In genomic region chr6:2988076-2988425, GRCh38 we compare ENCODE assay signal across 8 cellular contexts. TPM values are rescaled to one million over a fixed set of nuclear protein-coding genes. Genes with fewer than 3 reads are reported as not detected.
DNase-seq lines count a peak whose midpoint lies in the region; ATAC-seq and TF ChIP-seq lines count a peak whose summit lies in the region.

No MANE protein-coding gene starts in this region.

- TF ChIP-seq RAD21 in SK-N-SH (IDR thresholded peaks at IDR 0.05; ENCODE audit: low read length) = no peak

- H4K20me1 ChIP-seq in GM23248 (ENCODE audit: insufficient read depth) = no peaks in the 10 kb centered on the region
- no peaks in the 10 kb centered on the region for H4K20me1 ChIP-seq in SK-N-SH (ENCODE audit: insufficient read depth)
- no peaks in the 10 kb centered on the region for H4K20me1 ChIP-seq in fibroblast of lung (ENCODE audit: control insufficient read depth, extremely low read depth, insufficient read depth, low read length)

- no peak for TF ChIP-seq POLR2A in gastrocnemius medialis (IDR thresholded peaks at IDR 0.05)

- peaks cover 4% of the 10 kb centered on the region for H3K79me2 ChIP-seq in GM23248 (ENCODE audit: insufficient read depth)
- H3K79me2 ChIP-seq in SK-N-SH (ENCODE audit: insufficient read depth) = peaks cover 5% of the 10 kb centered on the region; the same call in 1 of the 2 replicates
- H3K79me2 ChIP-seq in fibroblast of lung (ENCODE audit: control insufficient read depth, insufficient read depth, low read length) = no peaks in the 10 kb centered on the region

- H3K4me1 ChIP-seq in GM23248 (ENCODE audit: insufficient read depth) (peaks cover 24% of the 10 kb centered on the region), SK-N-SH (ENCODE audit: control insufficient read depth in 1 of 2, insufficient read depth in 2 of 2, low read depth in 1 of 2, low read length in 1 of 2) (peaks cover 18 to 19% of the 10 kb centered on the region in 2 experiments), fibroblast of lung (ENCODE audit: control insufficient read depth, extremely low read depth, insufficient read depth, low read length) (peaks cover 10% of the 10 kb centered on the region), gastrocnemius medialis (peaks cover 7 to 19% of the 10 kb centered on the region in 2 donors)

- DNase-seq in GM23248 (no peak), SK-N-SH (no peak), fibroblast of lung (ENCODE audit: low read depth in 2 of 2) (no peak), gastrocnemius medialis (no peak), NCI-H187 (lab: John Stamatoyannopoulos, UW) (no peak)
- DNase-seq in stimulated activated CD4-positive, alpha-beta T cell treated with anti-CD3 and anti-CD28 coated beads, Interleukin-4, amount 100 ng/mL, for 1 hour = no peak

- POLR2A ChIA-PET in SK-N-SH (lab: Yijun Ruan, JAX) = interaction anchor here (1.0 to 4.5 kb wide), 8 partner anchors 9 to 222 kb away, joined by 3 to 38 read pairs (median 10); partner anchors contain the start of genes RIPK1, SERPINB6 and WRNIP1

- H3K9me3 ChIP-seq in GM23248 (ENCODE audit: low read depth) (no peaks in the 10 kb centered on the region), SK-N-SH (no peaks in the 10 kb centered on the region), fibroblast of lung (ENCODE audit: control insufficient read depth, insufficient read depth, low read depth, low read length) (no peaks in the 10 kb centered on the region), gastrocnemius medialis (no peaks in the 10 kb centered on the region)

- in situ Hi-C loops in GM23248 (cut with MboI) = no loop called here
- in situ Hi-C loops in gastrocnemius medialis (cut with MboI; ENCODE audit: low sequenced_read_pairs in 4 of 4) = loop anchor here in 2 of 4 donors (5.0 to 25.0 kb wide), 2 partner anchors 36 to 274 kb away; partner anchors contain the start of gene PSMG4 (in 1 of the 2)

- no peaks in the 10 kb centered on the region for H3K36me3 ChIP-seq in GM23248 (ENCODE audit: low read depth)
- H3K36me3 ChIP-seq in SK-N-SH (replicated peaks in 1 of 2; ENCODE audit: control insufficient read depth in 1 of 2, insufficient read depth in 2 of 2, low read length in 1 of 2) = no peaks in the 10 kb centered on the region
- no peaks in the 10 kb centered on the region for H3K36me3 ChIP-seq in fibroblast of lung (ENCODE audit: control insufficient read depth, insufficient read depth, low read length)
- no peaks in the 10 kb centered on the region for H3K36me3 ChIP-seq in gastrocnemius medialis

- H3K9ac ChIP-seq in GM23248 (peak overlapping the region; percentile 97), SK-N-SH (peak overlapping the region; percentile 98), fibroblast of lung (ENCODE audit: insufficient read depth, low read length) (peak overlapping the region; percentile 89)

- H3K4me2 ChIP-seq in GM23248 (ENCODE audit: unreplicated experiment) = peak overlapping the region; percentile 92
- peak overlapping the region; percentile 90 for H3K4me2 ChIP-seq in SK-N-SH
- H3K4me2 ChIP-seq in fibroblast of lung (ENCODE audit: extremely low read depth, insufficient read depth, low read length) = peak overlapping the region; percentile 87

- H2AFZ ChIP-seq in GM23248 (peak overlapping the region; percentile 86), SK-N-SH (ENCODE audit: low read depth) (peak overlapping the region; percentile 86; the same call in 1 of the 2 replicates), fibroblast of lung (ENCODE audit: low read length) (peak overlapping the region; percentile 57)

- H3K9me2 ChIP-seq in GM23248 (ENCODE audit: insufficient read depth) = no peaks in the 10 kb centered on the region
- H3K9me2 ChIP-seq in SK-N-SH = no peaks in the 10 kb centered on the region

- no peaks in the 10 kb centered on the region for H3K27me3 ChIP-seq in GM23248 (replicated peaks; ENCODE audit: insufficient read depth)
- no peaks in the 10 kb centered on the region for H3K27me3 ChIP-seq in SK-N-SH (ENCODE audit: insufficient read depth)
- no peaks in the 10 kb centered on the region for H3K27me3 ChIP-seq in fibroblast of lung (ENCODE audit: control insufficient read depth, insufficient read depth, low read length)
- no peaks in the 10 kb centered on the region for H3K27me3 ChIP-seq in gastrocnemius medialis

- intact Hi-C loops in gastrocnemius medialis (cut with DNase I; ENCODE audit: low total_unique reads) = loop anchor here (1.0 to 5.0 kb wide), 4 partner anchors 17 to 221 kb away; partner anchors contain the start of genes SERPINB6 and WRNIP1

- CTCF ChIA-PET in SK-N-SH (lab: Yijun Ruan, JAX) = interaction anchor here (0.9 to 5.1 kb wide), 20 partner anchors 10 to 250 kb away, joined by 3 to 88 read pairs (median 4); partner anchors contain the start of gene SERPINB6

- WGBS in GM23248 (ENCODE audit: low coverage in 1 of 2, low lambda C conversion rate in 2 of 2, missing lambda C conversion rate in 2 of 2), 2 experiments = 15% methylated on average over 3 of the region's 3 CpGs
- 24% methylated on average over 3 of the region's 3 CpGs for WGBS in SK-N-SH (ENCODE audit: low lambda C conversion rate)

- no peak for TF ChIP-seq CTCF in SK-N-SH (IDR thresholded peaks at IDR 0.05)
- TF ChIP-seq CTCF in fibroblast of lung (conservative IDR thresholded peaks at IDR 0.05 in 1 of 2, IDR thresholded peaks at IDR 0.05 in 1 of 2; ENCODE audit: low read depth in 1 of 2, low read length in 2 of 2) = no peak
- TF ChIP-seq CTCF in gastrocnemius medialis (IDR thresholded peaks at IDR 0.05 in 4 of 5, conservative IDR thresholded peaks at IDR 0.05 in 1 of 5) = no peak

- H3K27ac ChIP-seq in GM23248 (peak overlapping the region; percentile 99), SK-N-SH (ENCODE audit: low read depth in 2 of 2, low read length in 1 of 2) (peak overlapping the region; percentile 98 to 99), fibroblast of lung (ENCODE audit: insufficient read depth, low read length) (peak overlapping the region; percentile 97), gastrocnemius medialis (peak overlapping the region; percentile 80 to 95 (median 94))

- H3K4me3 ChIP-seq in GM23248 (peak overlapping the region; percentile 79), SK-N-SH (ENCODE audit: low read depth in 2 of 2, low read length in 1 of 2) (peak overlapping the region; percentile 66 to 81), fibroblast of lung (replicated peaks in 1 of 4; ENCODE audit: control extremely low read depth in 1 of 4, insufficient read depth in 1 of 4, low read depth in 3 of 4, low read length in 4 of 4) (peak overlapping the region; percentile 52 to 74 (median 61)), gastrocnemius medialis (peak overlapping the region; percentile 58 to 84 (median 84))

- ATAC-seq in gastrocnemius medialis (no peak), GM18502 (IDR thresholded peaks at IDR 0.05; ENCODE audit: poor library complexity, unreplicated experiment) (no peak), HG02938 (IDR thresholded peaks at IDR 0.05; ENCODE audit: unreplicated experiment) (no peak)

- peaks cover 32% of the 10 kb centered on the region for H3F3A ChIP-seq in GM23248 (ENCODE audit: insufficient read depth)
- peaks cover 29% of the 10 kb centered on the region for H3F3A ChIP-seq in SK-N-SH (replicated peaks; ENCODE audit: insufficient read depth)

- TF ChIP-seq EP300 in SK-N-SH (IDR thresholded peaks at IDR 0.05; ENCODE audit: borderline replicate concordance in 1 of 2, low read depth in 1 of 2, low read length in 1 of 2) = no peak

TF ChIP-seq in SK-N-SH, 30 proteins besides CTCF, POLR2A, EP300 and RAD21 (continues in another document):
- TF ChIP-seq IRF3 (IDR thresholded peaks at IDR 0.05; ENCODE audit: low read depth, low read length) (no peak), YY1 (IDR thresholded peaks at IDR 0.05; ENCODE audit: low read depth) (no peak), USF2 (IDR thresholded peaks at IDR 0.05; ENCODE audit: borderline replicate concordance, low read depth, low read length) (no peak), CHD2 (IDR thresholded peaks at IDR 0.05; ENCODE audit: low read length, partially characterized antibody) (no peak), RCOR1 (IDR thresholded peaks at IDR 0.05; ENCODE audit: low read length) (no peak), NFIC (IDR thresholded peaks at IDR 0.05; ENCODE audit: borderline replicate concordance) (no peak), FOXJ3 (CRISPR knock-in tag; IDR thresholded peaks at IDR 0.05) (no peak)

RNA-seq across cellular contexts. Expression of gene NQO2, which starts 11.6 kb away (rescaled TPM):
- 26.2 and 29.6 TPM in 2 replicates for total RNA-seq in GM23248 (2014; rRNA removed; shearing (Covaris generic))
- 61.0 and 64.2 TPM in 2 replicates for polyA plus RNA-seq in GM23248 (2016; fragmentation: Nextera tagmentation; extraction: Ambion mirVana)
- polyA plus RNA-seq in SK-N-SH (2012; rRNA removed) = 19.2 and 22.5 TPM in 2 replicates
- polyA plus RNA-seq in SK-N-SH (2012; cell fraction: cytosol; rRNA removed) = 18.9 and 20.4 TPM in 2 replicates
- 14.6 and 18.6 TPM in 2 replicates for polyA plus RNA-seq in SK-N-SH (2012; cell fraction: nucleus; rRNA removed)
- 12.1 and 18.7 TPM in 2 replicates for total RNA-seq in fibroblast of lung
- polyA plus RNA-seq in fibroblast of lung = 13.5 and 40.8 TPM in 2 replicates
- 15.2 and 45.3 TPM in 2 replicates for polyA plus RNA-seq in fibroblast of lung (2012)
- 5.3 and 9.2 TPM in 2 replicates for polyA minus RNA-seq in fibroblast of lung (ENCODE audit: low replicate concordance)
- 10 to 100 TPM; 46.7 to 94.5 (median 60.3) TPM for total RNA-seq in gastrocnemius medialis

RNA-seq across cellular contexts. Expression of gene SERPINB6, which starts 16.7 kb away (rescaled TPM):
- total RNA-seq in GM23248 (2014; rRNA removed; shearing (Covaris generic)) = 95.7 and 141 TPM in 2 replicates
- polyA plus RNA-seq in GM23248 (2016; fragmentation: Nextera tagmentation; extraction: Ambion mirVana) (149 and 153 TPM in 2 replicates), SK-N-SH (2012; rRNA removed) (102 and 111 TPM in 2 replicates), fibroblast of lung (158 and 181 TPM in 2 replicates)
- polyA plus RNA-seq in SK-N-SH (2012; cell fraction: cytosol; rRNA removed) = 109 TPM in 2 replicates
- 123 and 128 TPM in 2 replicates for polyA plus RNA-seq in SK-N-SH (2012; cell fraction: nucleus; rRNA removed)
- total RNA-seq in fibroblast of lung (71.7 and 83.9 TPM in 2 replicates), gastrocnemius medialis (100 to 1,000 TPM; 114 to 260 (median 189) TPM)
- polyA plus RNA-seq in fibroblast of lung (2012) = 142 and 157 TPM in 2 replicates
- polyA minus RNA-seq in fibroblast of lung (ENCODE audit: low replicate concordance) = 180 and 182 TPM in 2 replicates
